13 cellular contexts compared by ENCODE assay signal in the genomic region with DNA sequence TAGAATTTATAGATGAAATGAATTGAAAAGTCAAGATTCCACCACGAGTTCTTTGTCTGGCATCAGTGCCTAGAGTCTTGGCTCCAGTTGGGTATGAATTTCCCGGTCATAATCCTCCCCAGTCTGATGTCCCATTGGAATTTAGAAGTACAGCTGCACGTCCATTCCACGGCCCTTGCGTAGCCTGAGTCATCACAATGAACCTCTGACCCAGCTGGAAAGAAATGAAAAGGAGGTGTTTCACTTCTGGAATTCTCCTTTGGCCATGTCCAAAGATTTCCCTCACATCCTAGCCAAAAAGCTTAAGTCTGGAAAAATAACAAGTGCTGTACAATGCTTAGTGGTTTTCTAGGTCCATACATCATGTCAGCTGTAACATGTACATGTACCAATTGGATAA.
DNase-seq lines count a peak whose midpoint lies in the region; ATAC-seq, FAIRE-seq and TF ChIP-seq lines count a peak whose summit lies in the region.
"Had no signal": no experiment of that assay in that cellular context is flagged by ENCODE, and none has a peak within 500 bp of the region (broad histone marks: within the 10 kb centered on the region; RNA-seq: fewer than 3 reads in every experiment).

No MANE protein-coding gene starts in this region.

- no peak overlapping the region for H3K27ac Mint-ChIP-seq in activated T-helper 1 cell treated with anti-CD3 and anti-CD28 coated beads, Interleukin-12 subunit alpha, Interleukin-12 subunit beta, Interleukin-2, Interleukin-4 antibody, amounts not matched to agents 30 ng/mL and 10 ng/mL and 1 ng/mL, durations not matched to agents 14 hours and 24 hours and 36 hours
- H3K27ac Mint-ChIP-seq: activated CD8-positive, alpha-beta T cell treated with anti-CD3 and anti-CD28 coated beads, Interleukin-2, amount 10 ng/mL, durations not matched to agents 7 days and 5 days; stimulated activated naive CD8-positive, alpha-beta T cell treated with anti-CD3 and anti-CD28 coated beads, Interleukin-15, Interleukin-2, amounts not matched to agents 100 ng/mL and 50 ng/mL, for 24 hours; T-cell had no signal

- H3K4me1 Mint-ChIP-seq in activated T-helper 1 cell treated with anti-CD3 and anti-CD28 coated beads, Interleukin-12 subunit alpha, Interleukin-12 subunit beta, Interleukin-2, Interleukin-4 antibody, amounts not matched to agents 30 ng/mL and 10 ng/mL and 1 ng/mL, durations not matched to agents 14 hours and 24 hours and 36 hours (ENCODE audit: low read depth), result no peaks in the 10 kb centered on the region
- H3K4me1 Mint-ChIP-seq: T-cell had no signal

- H2AFZ ChIP-seq in osteoblast (ENCODE audit: low read length), result no peak overlapping the region

- no peaks in the 10 kb centered on the region for H3K79me2 ChIP-seq in osteoblast (ENCODE audit: insufficient read depth, low read length)

- H3K4me1 ChIP-seq in osteoblast (ENCODE audit: insufficient read depth, low read length), result peaks cover 70% of the 10 kb centered on the region

- FAIRE-seq in RCC 7860 (lab: Jason Lieb, UNC) (peak; percentile 92), D721Med (lab: Jason Lieb, UNC) (no peak)

- POLR2A ChIA-PET in BJ (lab: Charles Lee), result no interaction called here

- intact Hi-C loops in activated T-helper 1 cell treated with anti-CD3 and anti-CD28 coated beads, Interleukin-12 subunit alpha, Interleukin-12 subunit beta, Interleukin-2, Interleukin-4 antibody, amounts not matched to agents 30 ng/mL and 10 ng/mL and 1 ng/mL, durations not matched to agents 14 hours and 24 hours and 36 hours (cut with micrococcal nuclease), result no loop called here

- no peaks in the 10 kb centered on the region for H3K9me3 ChIP-seq in osteoblast (ENCODE audit: low read depth, low read length)

- DNase-seq in BJ (ENCODE audit: low read depth), result peak; percentile 68
- peak; percentile 84 for DNase-seq in RCC 7860 (ENCODE audit: low spot score)
- DNase-seq in fibroblast of gingiva (ENCODE audit: low read depth), result peak; percentile 76
- peak; percentile 80 for DNase-seq in osteoblast (ENCODE audit: insufficient read length, low spot score, missing footprints)
- no peak for DNase-seq in D721Med (ENCODE audit: insufficient read length, low spot score)
- DNase-seq in KG1 (lab: John Stamatoyannopoulos, UW), result no peak
- DNase-seq in activated T-helper 1 cell treated with anti-CD3 and anti-CD28 coated beads, Interleukin-12 subunit alpha, Interleukin-12 subunit beta, Interleukin-2, Interleukin-4 antibody, amounts not matched to agents 30 ng/mL and 10 ng/mL and 1 ng/mL, durations not matched to agents 14 hours and 24 hours and 36 hours (ENCODE audit: low spot score), result no peak
- DNase-seq: activated CD8-positive, alpha-beta T cell treated with anti-CD3 and anti-CD28 coated beads, Interleukin-2, amount 10 ng/mL, durations not matched to agents 7 days and 5 days; COR-L47; foreskin melanocyte; T-cell had no signal

- peaks cover 2% of the 10 kb centered on the region for H3K27me3 Mint-ChIP-seq in activated T-helper 1 cell treated with anti-CD3 and anti-CD28 coated beads, Interleukin-12 subunit alpha, Interleukin-12 subunit beta, Interleukin-2, Interleukin-4 antibody, amounts not matched to agents 30 ng/mL and 10 ng/mL and 1 ng/mL, durations not matched to agents 14 hours and 24 hours and 36 hours (ENCODE audit: insufficient read depth)

- H3K36me3 Mint-ChIP-seq in activated T-helper 1 cell treated with anti-CD3 and anti-CD28 coated beads, Interleukin-12 subunit alpha, Interleukin-12 subunit beta, Interleukin-2, Interleukin-4 antibody, amounts not matched to agents 30 ng/mL and 10 ng/mL and 1 ng/mL, durations not matched to agents 14 hours and 24 hours and 36 hours (ENCODE audit: low read depth), result no peaks in the 10 kb centered on the region
- H3K36me3 Mint-ChIP-seq: T-cell had no signal

- H3K27me3 ChIP-seq in BJ (ENCODE audit: control insufficient read depth, insufficient read depth, low read length) (no peaks in the 10 kb centered on the region), osteoblast (ENCODE audit: insufficient read depth, low read length) (no peaks in the 10 kb centered on the region)

- 0 out of 2 replicates have a peak, but pooled peaks cover 2% of the 10 kb centered on the region for H3K36me3 ChIP-seq in BJ (ENCODE audit: control insufficient read depth, insufficient read depth, low read length)
- H3K36me3 ChIP-seq in osteoblast (ENCODE audit: insufficient read depth, low read length), result peaks cover 18% of the 10 kb centered on the region

- peaks cover 3% of the 10 kb centered on the region for H4K20me1 ChIP-seq in osteoblast (ENCODE audit: insufficient read depth, low read length)

- H3K4me3 ChIP-seq in BJ (ENCODE audit: low read depth, low read length), result no peak overlapping the region
- H3K4me3 ChIP-seq in osteoblast (ENCODE audit: insufficient read depth, low read length), result no peak overlapping the region

- H3K9me3 Mint-ChIP-seq in activated T-helper 1 cell treated with anti-CD3 and anti-CD28 coated beads, Interleukin-12 subunit alpha, Interleukin-12 subunit beta, Interleukin-2, Interleukin-4 antibody, amounts not matched to agents 30 ng/mL and 10 ng/mL and 1 ng/mL, durations not matched to agents 14 hours and 24 hours and 36 hours, result no peaks in the 10 kb centered on the region
- H3K9me3 Mint-ChIP-seq: stimulated activated naive CD8-positive, alpha-beta T cell treated with anti-CD3 and anti-CD28 coated beads, Interleukin-15, Interleukin-2, amounts not matched to agents 100 ng/mL and 50 ng/mL, for 24 hours; T-cell had no signal

- CTCF ChIA-PET in BJ (lab: Yijun Ruan, JAX), result interaction anchor here (0.8 to 1.8 kb wide), 5 partner anchors 8 to 255 kb away, joined by 3 to 10 read pairs (median 3); partner anchors contain the start of gene SRGAP1

- no peak for ATAC-seq in esophagus mucosa
- ATAC-seq: activated CD8-positive, alpha-beta T cell treated with anti-CD3 and anti-CD28 coated beads, Interleukin-2, amount 10 ng/mL, durations not matched to agents 7 days and 5 days; T-cell had no signal

- peak overlapping the region; percentile 61 for H3K4me2 ChIP-seq in osteoblast (ENCODE audit: insufficient read depth, low read length)

- TF ChIP-seq CTCF in BJ (IDR thresholded peaks at IDR 0.05; ENCODE audit: insufficient read depth, low read depth, low read length), result no peak
- TF ChIP-seq CTCF in osteoblast (IDR thresholded peaks at IDR 0.05; ENCODE audit: extremely low read depth, low read depth, low read length), result no peak
- TF ChIP-seq CTCF in D721Med (IDR thresholded peaks at IDR 0.05; ENCODE audit: insufficient read depth, missing control alignments), result no peak

- H3K4me3 Mint-ChIP-seq in activated T-helper 1 cell treated with anti-CD3 and anti-CD28 coated beads, Interleukin-12 subunit alpha, Interleukin-12 subunit beta, Interleukin-2, Interleukin-4 antibody, amounts not matched to agents 30 ng/mL and 10 ng/mL and 1 ng/mL, durations not matched to agents 14 hours and 24 hours and 36 hours, result no peak overlapping the region
- H3K4me3 Mint-ChIP-seq: activated CD8-positive, alpha-beta T cell treated with anti-CD3 and anti-CD28 coated beads, Interleukin-2, amount 10 ng/mL, durations not matched to agents 7 days and 5 days; stimulated activated naive CD8-positive, alpha-beta T cell treated with anti-CD3 and anti-CD28 coated beads, Interleukin-15, Interleukin-2, amounts not matched to agents 100 ng/mL and 50 ng/mL, for 24 hours; T-cell had no signal

- H3K27ac ChIP-seq in osteoblast (ENCODE audit: low read depth, low read length), result peak overlapping the region; percentile 53

Comparison
In these comparisons a context has a peak if more than half of its experiments do, and no peak if none do; other contexts are left out.
1. DNase-seq: peak in BJ (single experiment), RCC 7860 (single experiment), fibroblast of gingiva (single experiment) and osteoblast (single experiment); none in D721Med (single experiment), KG1 (single experiment) and activated T-helper 1 cell treated with anti-CD3 and anti-CD28 coated beads, Interleukin-12 subunit alpha, Interleukin-12 subunit beta, Interleukin-2, Interleukin-4 antibody, amounts not matched to agents 30 ng/mL and 10 ng/mL and 1 ng/mL, durations not matched to agents 14 hours and 24 hours and 36 hours (single experiment).